20 cellular contexts compared by ENCODE assay signal in the genomic region with DNA sequence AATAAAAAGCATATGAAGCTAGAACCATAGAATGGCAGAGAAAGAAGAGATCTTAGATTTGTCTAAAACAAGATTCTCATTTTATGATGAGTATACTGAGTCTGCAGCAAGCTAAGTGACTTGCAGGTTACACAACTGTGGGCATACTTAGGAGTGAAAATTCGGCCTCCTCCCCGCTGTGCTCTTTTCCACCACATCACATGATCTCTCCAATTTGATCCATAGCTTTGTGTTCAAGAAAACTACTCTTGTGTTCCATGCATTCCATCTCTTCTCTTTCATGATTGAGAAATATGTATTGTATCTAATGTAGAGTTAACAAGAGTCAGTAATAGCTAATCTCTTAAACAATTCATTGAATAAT.
"Had no signal": no experiment of that assay in that cellular context is flagged by ENCODE, and none has a peak within 500 bp of the region (broad histone marks: within the 10 kb centered on the region; RNA-seq: fewer than 3 reads in every experiment).

No MANE protein-coding gene starts in this region.

- ATAC-seq: activated CD8-positive, alpha-beta memory T cell treated with anti-CD3 and anti-CD28 coated beads, Interleukin-2, amount 10 ng/mL, durations not matched to agents 7 days and 5 days; foreskin keratinocyte; left lobe of liver; natural killer cell had no signal

- DNase-seq: activated CD4-positive, alpha-beta memory T cell treated with anti-CD3 and anti-CD28 coated beads for 36 hours; activated CD4-positive, alpha-beta T cell treated with anti-CD3 and anti-CD28 coated beads for 1 hour; activated CD8-positive, alpha-beta memory T cell treated with anti-CD3 and anti-CD28 coated beads, Interleukin-2, amount 10 ng/mL, durations not matched to agents 7 days and 5 days; activated effector memory CD4-positive, alpha-beta T cell treated with anti-CD3 and anti-CD28 coated beads, Interleukin-2, amount 50 U/mL, for 16 hours; activated naive CD4-positive, alpha-beta T cell treated with anti-CD3 and anti-CD28 coated beads, Interleukin-2, amount 50 U/mL, for 16 hours; cerebellar nuclear complex; foreskin keratinocyte; natural killer cell; ovary; stimulated activated CD4-positive, alpha-beta T cell treated with anti-CD3 and anti-CD28 coated beads, Interleukin-4, amount 100 ng/mL, for 24 hours; stimulated activated naive CD4-positive, alpha-beta T cell treated with Interleukin-2 at 50 U/mL for 16 hours; T-helper 1 cell; T-helper 9 cell had no signal

- H3K4me3 Mint-ChIP-seq: activated CD4-positive, alpha-beta memory T cell treated with anti-CD3 and anti-CD28 coated beads for 36 hours; activated CD8-positive, alpha-beta memory T cell treated with anti-CD3 and anti-CD28 coated beads, Interleukin-2, amount 10 ng/mL, durations not matched to agents 7 days and 5 days; natural killer cell had no signal

- H3K9me3 ChIP-seq: ovary, prostate gland, SJSA1, tibial nerve had no signal

- H3K4me1 ChIP-seq: foreskin keratinocyte, prostate gland, SJSA1 had no signal

- H3K9me3 Mint-ChIP-seq: natural killer cell had no signal

- H3K36me3 Mint-ChIP-seq: natural killer cell had no signal

- H3K4me3 ChIP-seq: coronary artery, lung, ovary, prostate gland, SJSA1, tibial nerve had no signal

- H3K27ac ChIP-seq: epithelial cell of prostate, foreskin keratinocyte, ovary, prostate gland, SJSA1, tibial nerve had no signal

- H3K4me1 Mint-ChIP-seq: activated CD8-positive, alpha-beta memory T cell treated with anti-CD3 and anti-CD28 coated beads, Interleukin-2, amount 10 ng/mL, durations not matched to agents 7 days and 5 days; natural killer cell had no signal

- H3K27me3 Mint-ChIP-seq: activated CD4-positive, alpha-beta memory T cell treated with anti-CD3 and anti-CD28 coated beads for 36 hours; activated CD8-positive, alpha-beta memory T cell treated with anti-CD3 and anti-CD28 coated beads, Interleukin-2, amount 10 ng/mL, durations not matched to agents 7 days and 5 days had no signal

- H3K36me3 ChIP-seq: ovary, prostate gland, SJSA1, tibial nerve had no signal

- H3K27ac Mint-ChIP-seq: activated CD8-positive, alpha-beta memory T cell treated with anti-CD3 and anti-CD28 coated beads, Interleukin-2, amount 10 ng/mL, durations not matched to agents 7 days and 5 days; natural killer cell had no signal

- H3K27me3 ChIP-seq: foreskin keratinocyte, ovary, SJSA1, tibial nerve had no signal
